In genomic region chr4:1968667-1969295, GRCh38 we compare ENCODE assay signal across 13 cellular contexts. TPM values are rescaled to one million over a fixed set of nuclear protein-coding genes. Genes with fewer than 3 reads are reported as not detected.
DNase-seq lines count a peak whose midpoint lies in the region; TF ChIP-seq lines count a peak whose summit lies in the region.
"Had no signal": no experiment of that assay in that cellular context is flagged by ENCODE, and none has a peak within 500 bp of the region (broad histone marks: within the 10 kb centered on the region; RNA-seq: fewer than 3 reads in every experiment).

No MANE protein-coding gene starts in this region.

- peaks cover 4% of the 10 kb centered on the region for H3K79me1 ChIP-seq in mesendoderm (ENCODE audit: low read length)

- no peak overlapping the region for H3K27ac ChIP-seq in CD4-positive, alpha-beta memory T cell (ENCODE audit: low read depth, low read length)
- H3K27ac ChIP-seq in RWPE1 = 0 out of 2 replicates have a peak overlapping the region, but pooled peaks have one; percentile 7
- peak overlapping the region in 56 of 59 donors; percentile 3 to 94 (median 77) for H3K27ac ChIP-seq in dorsolateral prefrontal cortex
- H3K27ac ChIP-seq in mesendoderm (ENCODE audit: low read depth, low read length) = no peak overlapping the region

- H3K18ac ChIP-seq in mesendoderm (ENCODE audit: low read length) = no peak overlapping the region

- H3K9me3 ChIP-seq in CD4-positive, alpha-beta memory T cell (ENCODE audit: control insufficient read depth in 1 of 2, low read length in 2 of 2) = no peaks in the 10 kb centered on the region
- H3K9me3 ChIP-seq: BE2C, MG63 had no signal

- peaks cover 31 to 47% of the 10 kb centered on the region in 2 donors for H3K36me3 Mint-ChIP-seq in CD4-positive, alpha-beta memory T cell
- peaks cover 44% of the 10 kb centered on the region for H3K36me3 Mint-ChIP-seq in progenitor cell of endocrine pancreas (ENCODE audit: insufficient read depth)

- DNase-seq in CD4-positive, alpha-beta memory T cell = no peak
- DNase-seq in RWPE1 (ENCODE audit: low spot score) = no peak
- DNase-seq in dorsolateral prefrontal cortex = peak in 1 of 10 donors; percentile 29
- no peak for DNase-seq in progenitor cell of endocrine pancreas (ENCODE audit: low spot score, unreplicated experiment)
- no peak for DNase-seq in MV-4-11 (lab: John Stamatoyannopoulos, UW)
- no peak for DNase-seq in mesendoderm
- no peak for DNase-seq in NCI-H524 treated with DMSO at 0.1 percent for 48 hours (lab: John Stamatoyannopoulos, UW)
- DNase-seq: BE2C, H7, MG63, NCI-H1105, NCI-H1694 treated with DMSO at 0.1 percent for 48 hours had no signal

- H3K4me2 ChIP-seq in mesendoderm (ENCODE audit: low read length) = no peak overlapping the region

- H3K4ac ChIP-seq in mesendoderm (ENCODE audit: low read depth, low read length) = no peak overlapping the region

- H4K8ac ChIP-seq in mesendoderm (ENCODE audit: low read depth, low read length) = no peak overlapping the region

- H3K27ac Mint-ChIP-seq in CD4-positive, alpha-beta memory T cell = peak overlapping the region in 4 of 7 donors; percentile 2 to 80 (median 15)
- H3K27ac Mint-ChIP-seq in progenitor cell of endocrine pancreas = peak overlapping the region; percentile 9

- TF ChIP-seq CTCF in RWPE1 (conservative IDR thresholded peaks at IDR 0.05; ENCODE audit: low read depth) (no peak), dorsolateral prefrontal cortex (IDR thresholded peaks at IDR 0.05 in 54 of 56, conservative IDR thresholded peaks at IDR 0.05 in 2 of 56; ENCODE audit: low read depth in 1 of 56, partially characterized antibody in 56 of 56) (no peak), progenitor cell of endocrine pancreas (IDR thresholded peaks at IDR 0.05; ENCODE audit: unreplicated experiment) (no peak)

- no CpG with 5 or more reads among the region's 7 CpGs for WGBS in mesendoderm (ENCODE audit: extremely low coverage, insufficient coverage, low lambda C conversion rate)

- H2AK5ac ChIP-seq in mesendoderm (ENCODE audit: low read length) = no peak overlapping the region

- intact Hi-C loops in CD4-positive, alpha-beta memory T cell (cut with micrococcal nuclease) = no loop called here
- intact Hi-C loops in dorsolateral prefrontal cortex (cut with DNase I) = no loop called here

- H3K27me3 ChIP-seq in CD4-positive, alpha-beta memory T cell (ENCODE audit: insufficient read depth, low read length) = no peaks in the 10 kb centered on the region
- H3K27me3 ChIP-seq in dorsolateral prefrontal cortex = no peaks in the 10 kb centered on the region
- H3K27me3 ChIP-seq in mesendoderm (ENCODE audit: insufficient read depth, low read length, poor library complexity) = no peaks in the 10 kb centered on the region
- H3K27me3 ChIP-seq: BE2C, MG63 had no signal

- CTCF ChIA-PET in CD4-positive, alpha-beta memory T cell (lab: Charles Lee; ENCODE audit: partially characterized antibody) = no interaction called here
- CTCF ChIA-PET in RWPE1 (lab: Yijun Ruan, JAX) = no interaction called here

- H3K4me1 Mint-ChIP-seq in CD4-positive, alpha-beta memory T cell = peaks cover 0 to 1% (median 0%) of the 10 kb centered on the region in 4 donors
- H3K4me1 Mint-ChIP-seq in progenitor cell of endocrine pancreas (ENCODE audit: low read depth) = peaks cover 22% of the 10 kb centered on the region

- no peak overlapping the region for H3K9ac ChIP-seq in mesendoderm (ENCODE audit: low read length)

- no peaks in the 10 kb centered on the region for H3K9me3 Mint-ChIP-seq in CD4-positive, alpha-beta memory T cell
- H3K9me3 Mint-ChIP-seq in progenitor cell of endocrine pancreas (ENCODE audit: low read depth) = peaks cover 4% of the 10 kb centered on the region
- H3K9me3 Mint-ChIP-seq: CD8-positive, alpha-beta memory T cell had no signal

- H2BK120ac ChIP-seq in mesendoderm (ENCODE audit: low read depth, low read length) = no peak overlapping the region

- H3K4me3 ChIP-seq in CD4-positive, alpha-beta memory T cell (ENCODE audit: low read length in 2 of 2) = no peak overlapping the region
- H3K4me3 ChIP-seq in dorsolateral prefrontal cortex (no peak overlapping the region), mesendoderm (ENCODE audit: low read length) (no peak overlapping the region)
- H3K4me3 ChIP-seq: MG63 had no signal

- no peaks in the 10 kb centered on the region for H3K27me3 Mint-ChIP-seq in CD4-positive, alpha-beta memory T cell
- H3K27me3 Mint-ChIP-seq in progenitor cell of endocrine pancreas = no peaks in the 10 kb centered on the region
- H3K27me3 Mint-ChIP-seq: CD8-positive, alpha-beta memory T cell had no signal

- POLR2A ChIA-PET in CD4-positive, alpha-beta memory T cell (lab: Charles Lee; ENCODE audit: partially characterized antibody) = no interaction called here
- POLR2A ChIA-PET in RWPE1 (lab: Yijun Ruan, JAX; ENCODE audit: low non-redundant PET) = no interaction called here

- H2BK5ac ChIP-seq in mesendoderm (ENCODE audit: low read length) = no peak overlapping the region

- no peaks in the 10 kb centered on the region for H3K79me2 ChIP-seq in mesendoderm (ENCODE audit: control insufficient read depth, insufficient read depth, low read length)

- no peak overlapping the region for H3K23ac ChIP-seq in mesendoderm (ENCODE audit: low read length)

- no peak overlapping the region for H3K56ac ChIP-seq in mesendoderm (ENCODE audit: low read length)

- H3K36me3 ChIP-seq in CD4-positive, alpha-beta memory T cell (ENCODE audit: insufficient read depth, low read length) = peaks cover 11% of the 10 kb centered on the region
- peaks cover 7% of the 10 kb centered on the region for H3K36me3 ChIP-seq in mesendoderm (ENCODE audit: control insufficient read depth, insufficient read depth, low read length)

- H2BK15ac ChIP-seq in mesendoderm (replicated peaks; ENCODE audit: low read depth) = no peak overlapping the region

- H3K4me1 ChIP-seq in CD4-positive, alpha-beta memory T cell (ENCODE audit: insufficient read depth, low read length) = no peaks in the 10 kb centered on the region
- peaks cover 5% of the 10 kb centered on the region for H3K4me1 ChIP-seq in mesendoderm (ENCODE audit: control insufficient read depth, low read depth, low read length)
- H3K4me1 ChIP-seq: BE2C had no signal

- no peak overlapping the region for H4K5ac ChIP-seq in mesendoderm (ENCODE audit: low read length)

- no peak overlapping the region for H3K4me3 Mint-ChIP-seq in CD4-positive, alpha-beta memory T cell
- H3K4me3 Mint-ChIP-seq in progenitor cell of endocrine pancreas (ENCODE audit: low read depth) = no peak overlapping the region
- H3K4me3 Mint-ChIP-seq: CD8-positive, alpha-beta memory T cell had no signal

RNA-seq across cellular contexts. Expression of gene NELFA, which starts 40.0 kb away (rescaled TPM):
- 10 to 100 TPM; 47.0 to 48.3 TPM for total RNA-seq in CD4-positive, alpha-beta memory T cell
- polyA plus RNA-seq in CD4-positive, alpha-beta memory T cell = 10 to 100 TPM; 12.1 to 37.5 TPM
- total RNA-seq in dorsolateral prefrontal cortex = 10 to 100 TPM; 31.6 to 76.1 (median 48.7) TPM
- 52.5 and 54.2 TPM in 2 replicates for total RNA-seq in progenitor cell of endocrine pancreas
- 40.5 TPM for polyA plus RNA-seq in mesendoderm (2013, experiment 1 of 2)
- polyA plus RNA-seq in mesendoderm (2013, experiment 2 of 2) = 39.0 TPM

Comparison
In these comparisons a context has a peak if more than half of its experiments do, and no peak if none do; other contexts are left out.
1. H3K27ac ChIP-seq: peak in RWPE1 (single experiment) and dorsolateral prefrontal cortex (56 of 59); none in CD4-positive, alpha-beta memory T cell (single experiment) and mesendoderm (single experiment).